Comparison of ENCODE assay signal across 1 cellular context in the genomic region with DNA sequence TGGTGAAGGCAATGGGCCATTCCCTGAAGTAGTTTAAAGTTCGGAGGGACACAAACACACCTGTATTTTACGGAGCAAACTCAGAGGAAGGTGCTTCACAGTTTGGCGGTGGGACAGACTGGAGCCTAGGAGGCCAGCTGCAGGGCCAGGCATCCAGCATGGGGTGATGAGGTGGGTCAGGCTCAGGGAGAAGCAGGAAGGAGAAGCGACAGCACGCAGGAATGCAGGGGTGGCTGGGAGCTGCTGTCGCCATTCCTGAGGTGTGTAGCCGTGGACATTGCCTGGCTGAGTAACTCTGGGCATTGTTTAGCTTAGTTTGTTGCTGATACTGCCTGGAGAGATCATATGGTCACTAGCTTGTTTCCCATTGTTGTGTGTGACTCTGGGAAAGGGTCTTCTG.
TF ChIP-seq lines count a peak whose summit lies in the region.

No MANE protein-coding gene starts in this region.

TF ChIP-seq in HepG2, 621 proteins besides CTCF, POLR2A, EP300 and RAD21 (continued from another document):
- TF ChIP-seq, protein P1, sequence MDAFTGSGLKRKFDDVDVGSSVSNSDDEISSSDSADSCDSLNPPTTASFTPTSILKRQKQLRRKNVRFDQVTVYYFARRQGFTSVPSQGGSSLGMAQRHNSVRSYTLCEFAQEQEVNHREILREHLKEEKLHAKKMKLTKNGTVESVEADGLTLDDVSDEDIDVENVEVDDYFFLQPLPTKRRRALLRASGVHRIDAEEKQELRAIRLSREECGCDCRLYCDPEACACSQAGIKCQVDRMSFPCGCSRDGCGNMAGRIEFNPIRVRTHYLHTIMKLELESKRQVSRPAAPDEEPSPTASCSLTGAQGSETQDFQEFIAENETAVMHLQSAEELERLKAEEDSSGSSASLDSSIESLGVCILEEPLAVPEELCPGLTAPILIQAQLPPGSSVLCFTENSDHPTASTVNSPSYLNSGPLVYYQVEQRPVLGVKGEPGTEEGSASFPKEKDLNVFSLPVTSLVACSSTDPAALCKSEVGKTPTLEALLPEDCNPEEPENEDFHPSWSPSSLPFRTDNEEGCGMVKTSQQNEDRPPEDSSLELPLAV (CRISPR knock-in tag; conservative IDR thresholded peaks at IDR 0.05; ENCODE audit: low read depth), result no peak
- TF ChIP-seq ZNF746 (CRISPR knock-in tag; IDR thresholded peaks at IDR 0.05) (no peak), ZNF879 (CRISPR knock-in tag; IDR thresholded peaks at IDR 0.05) (no peak), ZNF510 (CRISPR knock-in tag; IDR thresholded peaks at IDR 0.05; ENCODE audit: low read depth) (no peak), ZNF30 (CRISPR knock-in tag; IDR thresholded peaks at IDR 0.05) (no peak), DMAP1 (CRISPR knock-in tag; IDR thresholded peaks at IDR 0.05) (0 out of 2 replicates have a peak, but pooled peaks have one; percentile 51), ZSCAN25 (CRISPR knock-in tag; IDR thresholded peaks at IDR 0.05) (0 out of 2 replicates have a peak, but pooled peaks have one; percentile 17), HMGA1 (CRISPR knock-in tag; conservative IDR thresholded peaks at IDR 0.05) (no peak), ZNF547 (CRISPR knock-in tag; IDR thresholded peaks at IDR 0.05) (no peak), HNRNPK (IDR thresholded peaks at IDR 0.05; ENCODE audit: low read depth, low read length, poor library complexity, severe bottlenecking) (no peak), MAFG (CRISPR knock-in tag; IDR thresholded peaks at IDR 0.05) (no peak), KDM1A (CRISPR knock-in tag; IDR thresholded peaks at IDR 0.05) (no peak), SP1 (IDR thresholded peaks at IDR 0.05) (no peak), SP1 (CRISPR knock-in tag; IDR thresholded peaks at IDR 0.05) (no peak), JDP2 (CRISPR knock-in tag; IDR thresholded peaks at IDR 0.05; ENCODE audit: borderline replicate concordance) (no peak), ZNF557 (CRISPR knock-in tag; IDR thresholded peaks at IDR 0.05) (no peak), CREB1 (IDR thresholded peaks at IDR 0.05) (no peak), CREB1 (CRISPR knock-in tag; IDR thresholded peaks at IDR 0.05) (no peak), RELA (CRISPR knock-in tag; IDR thresholded peaks at IDR 0.05) (no peak), TBX3 (IDR thresholded peaks at IDR 0.05; ENCODE audit: borderline replicate concordance) (0 out of 2 replicates have a peak, but pooled peaks have one; percentile 16), FOSL2 (CRISPR knock-in tag; IDR thresholded peaks at IDR 0.05) (0 out of 2 replicates have a peak, but pooled peaks have one; percentile 4), REPIN1 (CRISPR knock-in tag; IDR thresholded peaks at IDR 0.05; ENCODE audit: borderline replicate concordance, low read depth) (no peak), ZNF225 (CRISPR knock-in tag; IDR thresholded peaks at IDR 0.05) (no peak), ERF (CRISPR knock-in tag; IDR thresholded peaks at IDR 0.05) (no peak), ZNF775 (CRISPR knock-in tag; IDR thresholded peaks at IDR 0.05; ENCODE audit: borderline replicate concordance) (peak; percentile 73; the same call in 1 of the 2 replicates)
- TF ChIP-seq, protein P2, sequence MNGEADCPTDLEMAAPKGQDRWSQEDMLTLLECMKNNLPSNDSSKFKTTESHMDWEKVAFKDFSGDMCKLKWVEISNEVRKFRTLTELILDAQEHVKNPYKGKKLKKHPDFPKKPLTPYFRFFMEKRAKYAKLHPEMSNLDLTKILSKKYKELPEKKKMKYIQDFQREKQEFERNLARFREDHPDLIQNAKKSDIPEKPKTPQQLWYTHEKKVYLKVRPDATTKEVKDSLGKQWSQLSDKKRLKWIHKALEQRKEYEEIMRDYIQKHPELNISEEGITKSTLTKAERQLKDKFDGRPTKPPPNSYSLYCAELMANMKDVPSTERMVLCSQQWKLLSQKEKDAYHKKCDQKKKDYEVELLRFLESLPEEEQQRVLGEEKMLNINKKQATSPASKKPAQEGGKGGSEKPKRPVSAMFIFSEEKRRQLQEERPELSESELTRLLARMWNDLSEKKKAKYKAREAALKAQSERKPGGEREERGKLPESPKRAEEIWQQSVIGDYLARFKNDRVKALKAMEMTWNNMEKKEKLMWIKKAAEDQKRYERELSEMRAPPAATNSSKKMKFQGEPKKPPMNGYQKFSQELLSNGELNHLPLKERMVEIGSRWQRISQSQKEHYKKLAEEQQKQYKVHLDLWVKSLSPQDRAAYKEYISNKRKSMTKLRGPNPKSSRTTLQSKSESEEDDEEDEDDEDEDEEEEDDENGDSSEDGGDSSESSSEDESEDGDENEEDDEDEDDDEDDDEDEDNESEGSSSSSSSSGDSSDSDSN (CRISPR knock-in tag; IDR thresholded peaks at IDR 0.05), result peak; percentile 1; the same call in 1 of the 2 replicates
- TF ChIP-seq, protein P3, sequence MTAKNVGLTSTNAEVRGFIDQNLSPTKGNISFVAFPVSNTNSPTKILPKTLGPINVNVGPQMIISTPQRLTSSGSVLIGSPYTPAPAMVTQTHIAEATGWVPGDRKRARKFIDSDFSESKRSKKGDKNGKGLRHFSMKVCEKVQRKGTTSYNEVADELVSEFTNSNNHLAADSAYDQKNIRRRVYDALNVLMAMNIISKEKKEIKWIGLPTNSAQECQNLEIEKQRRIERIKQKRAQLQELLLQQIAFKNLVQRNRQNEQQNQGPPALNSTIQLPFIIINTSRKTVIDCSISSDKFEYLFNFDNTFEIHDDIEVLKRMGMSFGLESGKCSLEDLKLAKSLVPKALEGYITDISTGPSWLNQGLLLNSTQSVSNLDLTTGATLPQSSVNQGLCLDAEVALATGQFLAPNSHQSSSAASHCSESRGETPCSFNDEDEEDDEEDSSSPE (CRISPR knock-in tag; IDR thresholded peaks at IDR 0.05), result no peak
- TF ChIP-seq, protein P4, sequence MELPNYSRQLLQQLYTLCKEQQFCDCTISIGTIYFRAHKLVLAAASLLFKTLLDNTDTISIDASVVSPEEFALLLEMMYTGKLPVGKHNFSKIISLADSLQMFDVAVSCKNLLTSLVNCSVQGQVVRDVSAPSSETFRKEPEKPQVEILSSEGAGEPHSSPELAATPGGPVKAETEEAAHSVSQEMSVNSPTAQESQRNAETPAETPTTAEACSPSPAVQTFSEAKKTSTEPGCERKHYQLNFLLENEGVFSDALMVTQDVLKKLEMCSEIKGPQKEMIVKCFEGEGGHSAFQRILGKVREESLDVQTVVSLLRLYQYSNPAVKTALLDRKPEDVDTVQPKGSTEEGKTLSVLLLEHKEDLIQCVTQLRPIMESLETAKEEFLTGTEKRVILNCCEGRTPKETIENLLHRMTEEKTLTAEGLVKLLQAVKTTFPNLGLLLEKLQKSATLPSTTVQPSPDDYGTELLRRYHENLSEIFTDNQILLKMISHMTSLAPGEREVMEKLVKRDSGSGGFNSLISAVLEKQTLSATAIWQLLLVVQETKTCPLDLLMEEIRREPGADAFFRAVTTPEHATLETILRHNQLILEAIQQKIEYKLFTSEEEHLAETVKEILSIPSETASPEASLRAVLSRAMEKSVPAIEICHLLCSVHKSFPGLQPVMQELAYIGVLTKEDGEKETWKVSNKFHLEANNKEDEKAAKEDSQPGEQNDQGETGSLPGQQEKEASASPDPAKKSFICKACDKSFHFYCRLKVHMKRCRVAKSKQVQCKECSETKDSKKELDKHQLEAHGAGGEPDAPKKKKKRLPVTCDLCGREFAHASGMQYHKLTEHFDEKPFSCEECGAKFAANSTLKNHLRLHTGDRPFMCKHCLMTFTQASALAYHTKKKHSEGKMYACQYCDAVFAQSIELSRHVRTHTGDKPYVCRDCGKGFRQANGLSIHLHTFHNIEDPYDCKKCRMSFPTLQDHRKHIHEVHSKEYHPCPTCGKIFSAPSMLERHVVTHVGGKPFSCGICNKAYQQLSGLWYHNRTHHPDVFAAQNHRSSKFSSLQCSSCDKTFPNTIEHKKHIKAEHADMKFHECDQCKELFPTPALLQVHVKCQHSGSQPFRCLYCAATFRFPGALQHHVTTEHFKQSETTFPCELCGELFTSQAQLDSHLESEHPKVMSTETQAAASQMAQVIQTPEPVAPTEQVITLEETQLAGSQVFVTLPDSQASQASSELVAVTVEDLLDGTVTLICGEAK (IDR thresholded peaks at IDR 0.05), result no peak
- TF ChIP-seq, protein P4 (CRISPR knock-in tag; IDR thresholded peaks at IDR 0.05), result no peak
- TF ChIP-seq, protein P5, sequence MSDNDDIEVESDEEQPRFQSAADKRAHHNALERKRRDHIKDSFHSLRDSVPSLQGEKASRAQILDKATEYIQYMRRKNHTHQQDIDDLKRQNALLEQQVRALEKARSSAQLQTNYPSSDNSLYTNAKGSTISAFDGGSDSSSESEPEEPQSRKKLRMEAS (IDR thresholded peaks at IDR 0.05), result 0 out of 2 replicates have a peak, but pooled peaks have one; percentile 22
- TF ChIP-seq, protein P6, sequence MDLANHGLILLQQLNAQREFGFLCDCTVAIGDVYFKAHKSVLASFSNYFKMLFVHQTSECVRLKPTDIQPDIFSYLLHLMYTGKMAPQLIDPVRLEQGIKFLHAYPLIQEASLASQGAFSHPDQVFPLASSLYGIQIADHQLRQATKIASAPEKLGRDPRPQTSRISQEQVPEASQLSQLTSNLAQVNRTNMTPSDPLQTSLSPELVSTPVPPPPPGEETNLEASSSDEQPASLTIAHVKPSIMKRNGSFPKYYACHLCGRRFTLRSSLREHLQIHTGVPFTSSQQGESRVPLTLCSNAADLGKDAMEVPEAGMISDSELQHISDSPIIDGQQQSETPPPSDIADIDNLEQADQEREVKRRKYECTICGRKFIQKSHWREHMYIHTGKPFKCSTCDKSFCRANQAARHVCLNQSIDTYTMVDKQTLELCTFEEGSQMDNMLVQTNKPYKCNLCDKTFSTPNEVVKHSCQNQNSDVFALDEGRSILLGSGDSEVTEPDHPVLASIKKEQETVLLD (CRISPR knock-in tag; IDR thresholded peaks at IDR 0.05; ENCODE audit: low read depth), result no peak
- TF ChIP-seq, protein P7, sequence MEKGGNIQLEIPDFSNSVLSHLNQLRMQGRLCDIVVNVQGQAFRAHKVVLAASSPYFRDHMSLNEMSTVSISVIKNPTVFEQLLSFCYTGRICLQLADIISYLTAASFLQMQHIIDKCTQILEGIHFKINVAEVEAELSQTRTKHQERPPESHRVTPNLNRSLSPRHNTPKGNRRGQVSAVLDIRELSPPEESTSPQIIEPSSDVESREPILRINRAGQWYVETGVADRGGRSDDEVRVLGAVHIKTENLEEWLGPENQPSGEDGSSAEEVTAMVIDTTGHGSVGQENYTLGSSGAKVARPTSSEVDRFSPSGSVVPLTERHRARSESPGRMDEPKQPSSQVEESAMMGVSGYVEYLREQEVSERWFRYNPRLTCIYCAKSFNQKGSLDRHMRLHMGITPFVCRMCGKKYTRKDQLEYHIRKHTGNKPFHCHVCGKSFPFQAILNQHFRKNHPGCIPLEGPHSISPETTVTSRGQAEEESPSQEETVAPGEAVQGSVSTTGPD (CRISPR knock-in tag; IDR thresholded peaks at IDR 0.05), result no peak
